ENCODE assay signal across 30 cellular contexts in the genomic region with DNA sequence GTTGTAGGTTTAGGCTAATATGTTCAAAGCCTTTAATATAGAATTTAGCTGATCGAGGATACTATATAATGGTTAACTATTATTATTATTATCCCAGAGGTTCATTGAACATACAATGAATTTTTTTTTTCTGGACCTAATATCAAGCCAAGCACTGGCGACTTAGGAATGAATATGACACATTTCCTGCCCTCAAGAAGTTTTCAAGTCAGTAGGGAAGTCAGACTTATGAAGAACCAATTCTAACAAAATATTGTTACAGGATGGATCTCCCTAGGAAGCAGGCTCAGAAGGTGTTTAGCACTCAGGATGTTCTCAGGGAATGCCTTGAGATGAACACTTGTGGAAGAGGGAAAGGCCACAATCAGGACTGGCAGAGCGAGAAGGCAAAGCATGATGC.
"Had no signal": no experiment of that assay in that cellular context is flagged by ENCODE, and none has a peak within 500 bp of the region (broad histone marks: within the 10 kb centered on the region; RNA-seq: fewer than 3 reads in every experiment).

No MANE protein-coding gene starts in this region.

- H3K4me3 Mint-ChIP-seq: memory B cell; mesothelial cell of epicardium; naive B cell; nephron; neural progenitor cell; stimulated activated naive CD8-positive, alpha-beta T cell treated with anti-CD3 and anti-CD28 coated beads, Interleukin-15, amount 100 ng/mL, for 72 hours had no signal

- H3K36me3 Mint-ChIP-seq: neural progenitor cell had no signal

- H3K4me1 ChIP-seq: right lobe of liver had no signal

- H3K79me2 ChIP-seq: hepatocyte, parathyroid adenoma had no signal

- H2AFZ ChIP-seq: parathyroid adenoma had no signal

- H3K4me2 ChIP-seq: hepatocyte, neural progenitor cell had no signal

- ATAC-seq: left lung, mucosa of descending colon had no signal

- H3K27me3 ChIP-seq: esophagus muscularis mucosa, foreskin keratinocyte, gastroesophageal sphincter, heart left ventricle, hepatocyte, left lung, neural progenitor cell, right lobe of liver, thyroid gland, vagina had no signal

- H3K9me3 Mint-ChIP-seq: stimulated activated naive CD8-positive, alpha-beta T cell treated with anti-CD3 and anti-CD28 coated beads, Interleukin-15, amount 100 ng/mL, for 72 hours had no signal

- H3K4me3 ChIP-seq: dorsolateral prefrontal cortex, esophagus muscularis mucosa, gastroesophageal sphincter, heart left ventricle, hepatocyte, left lung, lung, mucosa of descending colon, neural progenitor cell, right lobe of liver, thyroid gland, vagina had no signal

- H3K27ac ChIP-seq: dorsolateral prefrontal cortex, foreskin keratinocyte, hepatocyte, neural progenitor cell, parathyroid adenoma, right lobe of liver, thyroid gland, vagina had no signal

- DNase-seq: cortex of kidney; dorsolateral prefrontal cortex; effector CD4-positive, alpha-beta T cell; heart left ventricle; kidney; left lung; mucosa of descending colon; naive B cell; right lobe of liver; small intestine; stimulated activated CD4-positive, alpha-beta T cell treated with anti-CD3 and anti-CD28 coated beads, Interleukin-12 subunit alpha, Interleukin-12 subunit beta, amount 100 ng/mL, for 4 hours; stimulated activated CD4-positive, alpha-beta T cell treated with anti-CD3 and anti-CD28 coated beads, Interleukin-1b, Interleukin-23, amount 100 ng/mL, for 48 hours; stimulated activated CD4-positive, alpha-beta T cell treated with anti-CD3 and anti-CD28 coated beads, Interleukin-4, amount 100 ng/mL, for 1 hour; stimulated activated CD8-positive, alpha-beta memory T cell treated with anti-CD3 and anti-CD28 coated beads, Interleukin-4, amount 100 ng/mL, for 48 hours; stimulated activated naive CD4-positive, alpha-beta T cell; stimulated activated naive CD8-positive, alpha-beta T cell treated with anti-CD3 and anti-CD28 coated beads, Interleukin-15, amount 100 ng/mL, for 72 hours; thyroid gland; trophoblast cell had no signal

- H3K36me3 ChIP-seq: esophagus muscularis mucosa, gastroesophageal sphincter, heart left ventricle, left lung, neural progenitor cell, right lobe of liver, thyroid gland, vagina had no signal

- H3K27me3 Mint-ChIP-seq: memory B cell; stimulated activated naive CD8-positive, alpha-beta T cell treated with anti-CD3 and anti-CD28 coated beads, Interleukin-15, amount 100 ng/mL, for 72 hours had no signal

- H3K9me3 ChIP-seq: right lobe of liver, thyroid gland had no signal

- H3K9ac ChIP-seq: neural progenitor cell, parathyroid adenoma had no signal

- H3K27ac Mint-ChIP-seq: progenitor cell of endocrine pancreas had no signal
